ENCODE assay signal across 7 cellular contexts in the genomic region with DNA sequence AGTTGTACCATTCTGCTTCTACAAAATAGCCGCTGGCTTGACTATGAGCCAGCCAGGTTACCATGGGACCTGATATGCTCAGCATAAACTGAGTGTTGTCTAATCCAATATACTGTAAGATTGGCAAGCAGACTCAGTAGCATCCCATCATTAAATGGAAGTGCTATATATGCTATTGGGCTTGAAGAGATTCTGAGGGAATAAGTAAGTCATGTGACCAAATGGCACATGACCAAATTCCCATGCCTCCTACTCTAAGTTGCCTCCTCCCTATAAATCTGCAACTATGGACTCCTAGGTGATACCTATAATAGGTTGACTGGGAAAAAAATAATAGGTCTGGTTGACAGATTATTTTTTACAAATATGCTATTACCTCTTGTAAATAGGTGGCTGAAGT.
"Had no signal": no experiment of that assay in that cellular context is flagged by ENCODE, and none has a peak within 500 bp of the region (broad histone marks: within the 10 kb centered on the region; RNA-seq: fewer than 3 reads in every experiment).

No MANE protein-coding gene starts in this region.

- ATAC-seq: HepG2 had no signal

- H3K4me2 ChIP-seq: KMS-11 had no signal

- H3K27ac ChIP-seq: HL-60, KMS-11 had no signal

- DNase-seq: IMR-90, KBM-7, KG1 had no signal

- FAIRE-seq: HepG2, HTR-8/SVneo had no signal

- H3K9ac ChIP-seq: KMS-11 had no signal
